ENCODE assay signal across 8 cellular contexts in the genomic region with DNA sequence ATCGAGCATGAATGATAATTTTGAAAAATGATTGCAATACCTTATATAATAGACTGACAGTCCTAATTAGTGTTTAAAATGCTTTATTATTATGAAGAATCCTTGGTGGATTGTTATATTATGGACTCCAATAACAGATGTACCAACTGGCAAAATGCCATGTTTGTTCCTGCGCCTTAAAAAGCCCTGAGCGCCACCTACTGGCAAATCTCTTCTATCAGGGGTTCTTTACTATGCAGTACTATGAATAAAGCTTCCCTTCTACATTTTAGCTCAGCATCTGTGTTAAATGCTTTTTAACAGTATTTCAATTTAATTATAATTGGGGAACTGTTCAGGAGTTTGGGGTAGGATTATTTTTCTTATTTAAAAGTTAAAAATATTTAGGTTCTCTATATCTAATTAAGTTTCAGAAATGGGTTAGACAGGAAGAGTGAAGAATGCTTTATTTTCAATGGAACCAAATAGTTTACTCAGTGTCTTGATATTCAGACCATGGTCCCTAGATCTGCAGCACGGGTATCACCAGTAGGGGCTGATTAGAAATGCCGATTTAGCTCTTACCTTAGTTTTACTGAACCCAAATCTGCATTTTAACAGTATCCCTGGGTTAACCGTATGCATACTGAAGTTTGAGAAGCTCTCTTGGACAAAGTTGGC. TPM values are rescaled to one million over a fixed set of nuclear protein-coding genes. Genes with fewer than 3 reads are reported as not detected.
A peak's percentile ranks its signal among the peaks of the same experiment; 100 is the strongest.
DNase-seq lines count a peak whose midpoint lies in the region; ATAC-seq and TF ChIP-seq lines count a peak whose summit lies in the region.

No MANE protein-coding gene starts in this region.

- peaks cover 36% of the 10 kb centered on the region for H3K36me3 Mint-ChIP-seq in activated T-helper 2 cell treated with anti-CD3 and anti-CD28 coated beads, Interferon-gamma antibody, Interleukin-2, Interleukin-4, amounts not matched to agents 10 μg/mL and 5 μg/mL and 100 μg/mL, durations not matched to agents 14 hours and 24 hours and 36 hours (ENCODE audit: low read depth)

- H3K4me1 ChIP-seq in MM.1S (ENCODE audit: low read length) (no peaks in the 10 kb centered on the region), tibial artery (peaks cover 0 to 39% (median 7%) of the 10 kb centered on the region in 4 donors)

- H3K79me2 ChIP-seq in MM.1S (ENCODE audit: low read length) = peaks cover 47% of the 10 kb centered on the region

- no peaks in the 10 kb centered on the region for H3K27me3 Mint-ChIP-seq in activated T-helper 2 cell treated with anti-CD3 and anti-CD28 coated beads, Interferon-gamma antibody, Interleukin-2, Interleukin-4, amounts not matched to agents 10 μg/mL and 5 μg/mL and 100 μg/mL, durations not matched to agents 14 hours and 24 hours and 36 hours (ENCODE audit: low read depth)

- H3K9me2 ChIP-seq in MM.1S (replicated peaks; ENCODE audit: insufficient read depth, low read length) = no peaks in the 10 kb centered on the region

- no peaks in the 10 kb centered on the region for H3K9me3 ChIP-seq in MM.1S (replicated peaks; ENCODE audit: insufficient read depth, low read length)
- no peaks in the 10 kb centered on the region for H3K9me3 ChIP-seq in tibial artery

- no peak overlapping the region for H3K4me2 ChIP-seq in MM.1S (ENCODE audit: low read depth, low read length)

- H4K20me1 ChIP-seq in MM.1S (ENCODE audit: insufficient read depth, low read length) = no peaks in the 10 kb centered on the region

- H2AFZ ChIP-seq in MM.1S (ENCODE audit: low read length) = no peak overlapping the region

- H3K27me3 ChIP-seq in MM.1S (replicated peaks; ENCODE audit: insufficient read depth, low read length) = no peaks in the 10 kb centered on the region
- H3K27me3 ChIP-seq in tibial artery = no peaks in the 10 kb centered on the region

- intact Hi-C loops in activated T-helper 2 cell treated with anti-CD3 and anti-CD28 coated beads, Interferon-gamma antibody, Interleukin-2, Interleukin-4, amounts not matched to agents 10 μg/mL and 5 μg/mL and 100 μg/mL, durations not matched to agents 14 hours and 24 hours and 36 hours (cut with micrococcal nuclease) = loop anchor here (1.0 to 2.0 kb wide), 3 partner anchors 41 to 178 kb away; a partner anchor contains a TSS
- intact Hi-C loops in tibial artery (cut with DNase I; ENCODE audit: low total_unique reads) = loop anchor here (5.0 kb wide), 1 partner anchor 41 kb away; a partner anchor contains a TSS

- no peak overlapping the region for H3K27ac ChIP-seq in MM.1S (ENCODE audit: low read length)
- peak overlapping the region in 1 of 2 donors; percentile 74 for H3K27ac ChIP-seq in tibial artery

- H3K4me1 Mint-ChIP-seq in activated T-helper 2 cell treated with anti-CD3 and anti-CD28 coated beads, Interferon-gamma antibody, Interleukin-2, Interleukin-4, amounts not matched to agents 10 μg/mL and 5 μg/mL and 100 μg/mL, durations not matched to agents 14 hours and 24 hours and 36 hours (ENCODE audit: low read depth) = peaks cover 14% of the 10 kb centered on the region

- H3K4me3 Mint-ChIP-seq in activated T-helper 2 cell treated with anti-CD3 and anti-CD28 coated beads, Interferon-gamma antibody, Interleukin-2, Interleukin-4, amounts not matched to agents 10 μg/mL and 5 μg/mL and 100 μg/mL, durations not matched to agents 14 hours and 24 hours and 36 hours (ENCODE audit: low read depth) = no peak overlapping the region

- H3K9me3 Mint-ChIP-seq in activated T-helper 2 cell treated with anti-CD3 and anti-CD28 coated beads, Interferon-gamma antibody, Interleukin-2, Interleukin-4, amounts not matched to agents 10 μg/mL and 5 μg/mL and 100 μg/mL, durations not matched to agents 14 hours and 24 hours and 36 hours = no peaks in the 10 kb centered on the region

- H3K4me3 ChIP-seq in MM.1S (ENCODE audit: low read length) (no peak overlapping the region), foreskin fibroblast (ENCODE audit: low read depth in 1 of 2, low read length in 2 of 2) (no peak overlapping the region), tibial artery (no peak overlapping the region)

- ATAC-seq in GM19043 (IDR thresholded peaks at IDR 0.05; ENCODE audit: low read depth, unreplicated experiment) = peak; percentile 49

- peak; percentile 83 for TF ChIP-seq CTCF in MM.1S (IDR thresholded peaks at IDR 0.05; ENCODE audit: low read length)
- TF ChIP-seq CTCF in foreskin fibroblast (IDR thresholded peaks at IDR 0.05; ENCODE audit: low read depth, low read length) = peak; percentile 85
- TF ChIP-seq CTCF in tibial artery (IDR thresholded peaks at IDR 0.05) = peak; percentile 75 to 84

- H3K36me3 ChIP-seq in MM.1S (replicated peaks; ENCODE audit: insufficient read depth, low read length) (no peaks in the 10 kb centered on the region), tibial artery (peaks cover 6 to 16% (median 8%) of the 10 kb centered on the region in 3 donors)

- H3F3A ChIP-seq in MM.1S (ENCODE audit: insufficient read depth, low read length) = no peaks in the 10 kb centered on the region

- no peak overlapping the region for H3K9ac ChIP-seq in MM.1S (ENCODE audit: low read length)

- H3K27ac Mint-ChIP-seq in activated T-helper 2 cell treated with anti-CD3 and anti-CD28 coated beads, Interferon-gamma antibody, Interleukin-2, Interleukin-4, amounts not matched to agents 10 μg/mL and 5 μg/mL and 100 μg/mL, durations not matched to agents 14 hours and 24 hours and 36 hours = no peak overlapping the region

- DNase-seq in AG08395 (ENCODE audit: low spot score) = peak; percentile 72
- peak; percentile 83 for DNase-seq in MM.1S
- DNase-seq in SHP77 (lab: John Stamatoyannopoulos, UW) = peak; percentile 15 to 68
- peak; percentile 49 for DNase-seq in activated T-helper 2 cell treated with anti-CD3 and anti-CD28 coated beads, Interferon-gamma antibody, Interleukin-2, Interleukin-4, amounts not matched to agents 10 μg/mL and 5 μg/mL and 100 μg/mL, durations not matched to agents 14 hours and 24 hours and 36 hours (ENCODE audit: low spot score)
- peak; percentile 83 to 96 for DNase-seq in foreskin fibroblast
- peak in 48 of 56 donors; percentile 1 to 90 (median 41) for DNase-seq in nucleus accumbens (lab: John Stamatoyannopoulos, UW)
- DNase-seq in tibial artery = peak; percentile 87 to 89

RNA-seq across cellular contexts. Expression of a gene that starts 20.0 kb away (rescaled TPM):
- total RNA-seq in activated T-helper 2 cell treated with anti-CD3 and anti-CD28 coated beads, Interferon-gamma antibody, Interleukin-2, Interleukin-4, amounts not matched to agents 10 μg/mL and 5 μg/mL and 100 μg/mL, durations not matched to agents 14 hours and 24 hours and 36 hours = 44.1 and 46.9 TPM in 2 replicates

RNA-seq across cellular contexts. Expression of a gene that starts 25.6 kb away (rescaled TPM):
- 24.1 and 25.0 TPM in 2 replicates for total RNA-seq in activated T-helper 2 cell treated with anti-CD3 and anti-CD28 coated beads, Interferon-gamma antibody, Interleukin-2, Interleukin-4, amounts not matched to agents 10 μg/mL and 5 μg/mL and 100 μg/mL, durations not matched to agents 14 hours and 24 hours and 36 hours

RNA-seq across cellular contexts. Expression of a gene that starts 40.7 kb away (rescaled TPM):
- total RNA-seq in activated T-helper 2 cell treated with anti-CD3 and anti-CD28 coated beads, Interferon-gamma antibody, Interleukin-2, Interleukin-4, amounts not matched to agents 10 μg/mL and 5 μg/mL and 100 μg/mL, durations not matched to agents 14 hours and 24 hours and 36 hours = 5.0 and 6.0 TPM in 2 replicates
